ENCODE assay signal across 11 cellular contexts in genomic region chr11:102553835-102554282, GRCh38. TPM values are rescaled to one million over a fixed set of nuclear protein-coding genes. Genes with fewer than 3 reads are reported as not detected.
DNase-seq lines count a peak whose midpoint lies in the region; ATAC-seq and TF ChIP-seq lines count a peak whose summit lies in the region.
"Had no signal": no experiment of that assay in that cellular context is flagged by ENCODE, and none has a peak within 500 bp of the region (broad histone marks: within the 10 kb centered on the region; RNA-seq: fewer than 3 reads in every experiment).

No MANE protein-coding gene starts in this region.

- no peak overlapping the region for H3K27ac Mint-ChIP-seq in stimulated activated memory B cell treated with anti-CD40 and anti-IgM and Interleukin-4, amounts not matched to agents 10 μg/mL and 1 μg/mL and 100 μg/mL, for 72 hours
- no peak overlapping the region for H3K27ac Mint-ChIP-seq in CD4-positive, alpha-beta T cell

- no peak overlapping the region for H3K27ac ChIP-seq in CD4-positive, alpha-beta T cell (ENCODE audit: low read depth, low read length)
- H3K27ac ChIP-seq: ovary had no signal

- POLR2A ChIA-PET in CD4-positive, alpha-beta T cell (lab: Charles Lee), result no interaction called here

- H3K27me3 ChIP-seq in CD4-positive, alpha-beta T cell (ENCODE audit: control insufficient read depth, insufficient read depth, low read length), result no peaks in the 10 kb centered on the region
- H3K27me3 ChIP-seq: ovary had no signal

- no peak overlapping the region for H3K4me3 Mint-ChIP-seq in stimulated activated memory B cell treated with anti-CD40 and anti-IgM and Interleukin-4, amounts not matched to agents 10 μg/mL and 1 μg/mL and 100 μg/mL, for 72 hours
- H3K4me3 Mint-ChIP-seq in CD4-positive, alpha-beta T cell, result no peak overlapping the region

- no peaks in the 10 kb centered on the region for H3K27me3 Mint-ChIP-seq in stimulated activated memory B cell treated with anti-CD40 and anti-IgM and Interleukin-4, amounts not matched to agents 10 μg/mL and 1 μg/mL and 100 μg/mL, for 72 hours
- H3K27me3 Mint-ChIP-seq in CD4-positive, alpha-beta T cell, result no peaks in the 10 kb centered on the region

- no peaks in the 10 kb centered on the region for H3K36me3 Mint-ChIP-seq in stimulated activated memory B cell treated with anti-CD40 and anti-IgM and Interleukin-4, amounts not matched to agents 10 μg/mL and 1 μg/mL and 100 μg/mL, for 72 hours
- H3K36me3 Mint-ChIP-seq in CD4-positive, alpha-beta T cell (ENCODE audit: low read depth), result no peaks in the 10 kb centered on the region

- DNase-seq in AG08396 (ENCODE audit: low spot score) (no peak), NCI-H2227 (lab: John Stamatoyannopoulos, UW; ENCODE audit: unreplicated experiment) (no peak)
- no peak for DNase-seq in CD4-positive, alpha-beta T cell
- DNase-seq: activated gamma-delta T cell; effector memory CD4-positive, alpha-beta T cell; NCI-H2029 treated with DMSO at 0.1 percent for 48 hours; ovary had no signal

- ATAC-seq in GM19043 (IDR thresholded peaks at IDR 0.05; ENCODE audit: low read depth, unreplicated experiment) (peak; percentile 80), HG02642 (IDR thresholded peaks at IDR 0.05; ENCODE audit: poor library complexity, unreplicated experiment) (peak; percentile 80), HG03558 (IDR thresholded peaks at IDR 0.05; ENCODE audit: extremely low read depth, unreplicated experiment) (peak; percentile 74)
- ATAC-seq in stimulated activated memory B cell treated with anti-CD40 and anti-IgM and Interleukin-4, amounts not matched to agents 10 μg/mL and 1 μg/mL and 100 μg/mL, for 72 hours, result peak; percentile 65
- no peak for ATAC-seq in CD4-positive, alpha-beta T cell (ENCODE audit: poor library complexity)

- CTCF ChIA-PET in CD4-positive, alpha-beta T cell (lab: Charles Lee), result no interaction called here

- peaks cover 24% of the 10 kb centered on the region for H3K4me1 Mint-ChIP-seq in stimulated activated memory B cell treated with anti-CD40 and anti-IgM and Interleukin-4, amounts not matched to agents 10 μg/mL and 1 μg/mL and 100 μg/mL, for 72 hours
- peaks cover 1% of the 10 kb centered on the region for H3K4me1 Mint-ChIP-seq in CD4-positive, alpha-beta T cell (ENCODE audit: low read depth)

- H3K9me3 ChIP-seq in CD4-positive, alpha-beta T cell (ENCODE audit: control insufficient read depth, low read length), result no peaks in the 10 kb centered on the region
- H3K9me3 ChIP-seq: ovary had no signal

- no peak for TF ChIP-seq CTCF in CD4-positive, alpha-beta T cell (IDR thresholded peaks at IDR 0.05)

- intact Hi-C loops in CD4-positive, alpha-beta T cell (cut with DNase I, micrococcal nuclease), result no loop called here

- H3K9me3 Mint-ChIP-seq in stimulated activated memory B cell treated with anti-CD40 and anti-IgM and Interleukin-4, amounts not matched to agents 10 μg/mL and 1 μg/mL and 100 μg/mL, for 72 hours, result peaks cover 3% of the 10 kb centered on the region
- no peaks in the 10 kb centered on the region for H3K9me3 Mint-ChIP-seq in CD4-positive, alpha-beta T cell

RNA-seq across cellular contexts. Expression of gene MMP7, which starts 23.3 kb away (rescaled TPM):
- not detected for total RNA-seq in CD4-positive, alpha-beta T cell
